ENCODE assay signal across 27 cellular contexts in genomic region chr4:137452799-137453198, GRCh38.
"Had no signal": no experiment of that assay in that cellular context is flagged by ENCODE, and none has a peak within 500 bp of the region (broad histone marks: within the 10 kb centered on the region; RNA-seq: fewer than 3 reads in every experiment).

No MANE protein-coding gene starts in this region.

- H3K4me3 ChIP-seq: hepatocyte, left ventricle myocardium inferior, lung, mucosa of descending colon, neural progenitor cell, psoas muscle, right atrium auricular region, right lobe of liver, stomach, testis, thyroid gland, transverse colon, upper lobe of left lung, vagina had no signal

- H3K36me3 ChIP-seq: left ventricle myocardium inferior, neural progenitor cell, neutrophil, right atrium auricular region, right lobe of liver, stomach, thyroid gland, transverse colon, upper lobe of left lung, vagina had no signal

- H3K79me2 ChIP-seq: hepatocyte, parathyroid adenoma had no signal

- H3K4me1 Mint-ChIP-seq: naive thymus-derived CD4-positive, alpha-beta T cell; neural progenitor cell; stimulated activated naive B cell treated with anti-CD40 and anti-IgM and Interleukin-4, amounts not matched to agents 10 μg/mL and 1 μg/mL and 100 μg/mL, for 72 hours had no signal

- H3K4me3 Mint-ChIP-seq: naive thymus-derived CD4-positive, alpha-beta T cell; nephron progenitor cell; neural progenitor cell; stimulated activated naive B cell treated with anti-CD40 and anti-IgM and Interleukin-4, amounts not matched to agents 10 μg/mL and 1 μg/mL and 100 μg/mL, for 72 hours had no signal

- H3K4me1 ChIP-seq: left ventricle myocardium inferior, neural progenitor cell, parathyroid adenoma, psoas muscle, right atrium auricular region, right lobe of liver, stomach, testis, thyroid gland, transverse colon, upper lobe of left lung, vagina had no signal

- H3K27ac ChIP-seq: hepatocyte, left ventricle myocardium inferior, neural progenitor cell, neutrophil, parathyroid adenoma, psoas muscle, right atrium auricular region, right lobe of liver, stomach, testis, thyroid gland, transverse colon, upper lobe of left lung, vagina had no signal

- H3K27me3 Mint-ChIP-seq: naive thymus-derived CD4-positive, alpha-beta T cell; stimulated activated naive B cell treated with anti-CD40 and anti-IgM and Interleukin-4, amounts not matched to agents 10 μg/mL and 1 μg/mL and 100 μg/mL, for 72 hours had no signal

- H3K27ac Mint-ChIP-seq: nephron progenitor cell; neural progenitor cell; stimulated activated naive B cell treated with anti-CD40 and anti-IgM and Interleukin-4, amounts not matched to agents 10 μg/mL and 1 μg/mL and 100 μg/mL, for 72 hours had no signal

- H3K27me3 ChIP-seq: hepatocyte, neural progenitor cell, neutrophil, right atrium auricular region, right lobe of liver, stomach, testis, thyroid gland, transverse colon, upper lobe of left lung, vagina had no signal

- H3K9me3 ChIP-seq: left ventricle myocardium inferior, mucosa of descending colon, neutrophil, psoas muscle, right atrium auricular region, right lobe of liver, stomach, testis, thyroid gland, transverse colon, upper lobe of left lung, vagina had no signal

- H2AFZ ChIP-seq: hepatocyte, neural progenitor cell, parathyroid adenoma had no signal

- H3K9ac ChIP-seq: neural progenitor cell, parathyroid adenoma had no signal

- H3K36me3 Mint-ChIP-seq: naive thymus-derived CD4-positive, alpha-beta T cell; neural progenitor cell; stimulated activated naive B cell treated with anti-CD40 and anti-IgM and Interleukin-4, amounts not matched to agents 10 μg/mL and 1 μg/mL and 100 μg/mL, for 72 hours had no signal

- H3K4me2 ChIP-seq: hepatocyte, neural progenitor cell had no signal

- ATAC-seq: mucosa of descending colon; naive thymus-derived CD4-positive, alpha-beta T cell; psoas muscle; right lobe of liver; stimulated activated naive B cell treated with anti-CD40 and anti-IgM and Interleukin-4, amounts not matched to agents 10 μg/mL and 1 μg/mL and 100 μg/mL, for 72 hours; stimulated activated naive CD8-positive, alpha-beta T cell treated with anti-CD3 and anti-CD28 coated beads, Interleukin-15, Interleukin-2, amounts not matched to agents 100 U/mL and 50 U/mL, for 24 hours had no signal

- DNase-seq: islet precursor cell; left ventricle myocardium inferior; midbrain; mucosa of descending colon; naive thymus-derived CD4-positive, alpha-beta T cell; nephron progenitor cell; occipital lobe; psoas muscle; right lobe of liver; stimulated activated CD4-positive, alpha-beta T cell treated with anti-CD3 and anti-CD28 coated beads, Interleukin-12 subunit alpha, Interleukin-12 subunit beta, amount 100 ng/mL, for 4 hours; stimulated activated CD4-positive, alpha-beta T cell treated with anti-CD3 and anti-CD28 coated beads, Interleukin-15, amount 100 ng/mL, for 24 hours; stimulated activated CD4-positive, alpha-beta T cell treated with anti-CD3 and anti-CD28 coated beads, Interleukin-2, amount 100 ng/mL, for 24 hours; stimulated activated CD4-positive, alpha-beta T cell treated with anti-CD3 and anti-CD28 coated beads, Interleukin-4, amount 100 ng/mL, for 1 hour; stimulated activated naive B cell treated with anti-CD40 and anti-IgM and Interleukin-4, amounts not matched to agents 10 μg/mL and 1 μg/mL and 100 μg/mL, for 72 hours; stimulated activated naive CD8-positive, alpha-beta T cell treated with anti-CD3 and anti-CD28 coated beads, Interleukin-15, Interleukin-2, amounts not matched to agents 100 U/mL and 50 U/mL, for 24 hours; stomach; testis; thyroid gland; transverse colon had no signal
